ENCODE assay signal across 17 cellular contexts in the genomic region with DNA sequence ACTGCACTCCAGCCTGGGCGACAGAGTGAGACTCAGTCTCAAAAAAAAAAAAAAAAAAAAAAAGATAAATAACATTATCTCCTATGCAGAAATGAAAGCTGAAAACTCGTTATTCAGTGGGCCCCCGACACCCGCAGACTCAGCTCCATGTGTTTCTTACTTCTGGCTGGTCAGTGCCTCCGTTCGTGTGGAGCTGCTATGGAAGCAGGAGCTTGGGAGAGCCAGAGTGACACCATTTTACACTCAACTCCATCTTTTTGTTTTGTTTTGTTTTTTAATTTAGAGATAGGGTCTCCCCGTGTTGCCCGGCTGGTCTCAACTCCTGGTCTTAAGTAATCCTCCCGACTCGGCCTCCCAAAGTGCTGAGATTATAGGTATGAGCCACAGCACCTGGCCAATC. TPM values are rescaled to one million over a fixed set of nuclear protein-coding genes. Genes with fewer than 3 reads are reported as not detected.
A peak's percentile ranks its signal among the peaks of the same experiment; 100 is the strongest.
DNase-seq lines count a peak whose midpoint lies in the region; ATAC-seq and TF ChIP-seq lines count a peak whose summit lies in the region.
"Had no signal": no experiment of that assay in that cellular context is flagged by ENCODE, and none has a peak within 500 bp of the region (broad histone marks: within the 10 kb centered on the region; RNA-seq: fewer than 3 reads in every experiment).

No MANE protein-coding gene starts in this region.

- H3K27ac Mint-ChIP-seq in Calu3 (ENCODE audit: unreplicated experiment) (peak overlapping the region; percentile 60), HFFc6 (peak overlapping the region; percentile 67), endothelial cell (ENCODE audit: unreplicated experiment) (peak overlapping the region; percentile 78), progenitor cell of endocrine pancreas (peak overlapping the region; percentile 32)
- H3K27ac Mint-ChIP-seq: T-cell had no signal

- CTCF ChIA-PET in Calu3 (lab: Charles Lee) = interaction anchor here (0.7 kb wide), 1 partner anchor 14 kb away, joined by 3 read pairs; no protein-coding TSS in a partner anchor

- peaks cover 48% of the 10 kb centered on the region for H3K4me1 Mint-ChIP-seq in Calu3 (ENCODE audit: low read depth, unreplicated experiment)
- peaks cover 40% of the 10 kb centered on the region for H3K4me1 Mint-ChIP-seq in HFFc6 (ENCODE audit: low read depth)
- H3K4me1 Mint-ChIP-seq in endothelial cell (ENCODE audit: unreplicated experiment) = peaks cover 18% of the 10 kb centered on the region
- peaks cover 22% of the 10 kb centered on the region for H3K4me1 Mint-ChIP-seq in progenitor cell of endocrine pancreas (ENCODE audit: low read depth)

- H3K36me3 Mint-ChIP-seq in Calu3 (ENCODE audit: insufficient read depth, unreplicated experiment) (peaks cover 16% of the 10 kb centered on the region), HFFc6 (ENCODE audit: low read depth) (no peaks in the 10 kb centered on the region), endothelial cell (ENCODE audit: low read depth, unreplicated experiment) (no peaks in the 10 kb centered on the region), progenitor cell of endocrine pancreas (ENCODE audit: insufficient read depth) (no peaks in the 10 kb centered on the region)
- H3K36me3 Mint-ChIP-seq: T-cell had no signal

- H3K4me3 Mint-ChIP-seq in Calu3 (ENCODE audit: low read depth, unreplicated experiment) (no peak overlapping the region), HFFc6 (no peak overlapping the region), endothelial cell (ENCODE audit: unreplicated experiment) (no peak overlapping the region), progenitor cell of endocrine pancreas (ENCODE audit: low read depth) (no peak overlapping the region)
- H3K4me3 Mint-ChIP-seq: T-cell had no signal

- no TSS peak for BruUV-seq in Calu3 (replicated peaks; lab: Mats Ljungman, UMichigan)

- H3K27me3 Mint-ChIP-seq in Calu3 (ENCODE audit: unreplicated experiment) (no peaks in the 10 kb centered on the region), HFFc6 (ENCODE audit: insufficient read depth) (peaks cover 3% of the 10 kb centered on the region; the same call in 1 of the 2 replicates), endothelial cell (ENCODE audit: unreplicated experiment) (peaks cover 13% of the 10 kb centered on the region), progenitor cell of endocrine pancreas (no peaks in the 10 kb centered on the region)

- ATAC-seq in HG02571 (IDR thresholded peaks at IDR 0.05; ENCODE audit: unreplicated experiment) = no peak
- ATAC-seq: T-cell had no signal

- no peaks in the 10 kb centered on the region for H3K9me3 Mint-ChIP-seq in Calu3 (ENCODE audit: low read depth, unreplicated experiment)
- H3K9me3 Mint-ChIP-seq in HFFc6 = no peaks in the 10 kb centered on the region
- H3K9me3 Mint-ChIP-seq in endothelial cell (ENCODE audit: unreplicated experiment) = no peaks in the 10 kb centered on the region
- H3K9me3 Mint-ChIP-seq in progenitor cell of endocrine pancreas (ENCODE audit: low read depth) = peaks cover 3% of the 10 kb centered on the region
- H3K9me3 Mint-ChIP-seq: T-cell had no signal

- DNase-seq in Calu3 = no peak
- DNase-seq in HFFc6 = no peak
- DNase-seq in endothelial cell (ENCODE audit: low spot score) = no peak
- no peak for DNase-seq in progenitor cell of endocrine pancreas (ENCODE audit: low spot score, unreplicated experiment)
- no peak for DNase-seq in NCI-H748 treated with DMSO at 0.1 percent for 48 hours (lab: John Stamatoyannopoulos, UW)
- DNase-seq in SHP77 (lab: John Stamatoyannopoulos, UW) = no peak
- DNase-seq in NCI-H1436 (lab: John Stamatoyannopoulos, UW) = no peak
- DNase-seq: AML-193, DND-41, KG1, NCI-H1417, NCI-H187 treated with DMSO at 0.1 percent for 48 hours, NCI-H2227 treated with DMSO at 0.1 percent for 48 hours, NCI-H524 treated with DMSO at 0.1 percent for 48 hours, Right ventricle myocardium superior, T-cell had no signal

- TF ChIP-seq CTCF in Calu3 (IDR thresholded peaks at IDR 0.05; ENCODE audit: unreplicated experiment) (no peak), HFFc6 (IDR thresholded peaks at IDR 0.05) (no peak), endothelial cell (IDR thresholded peaks at IDR 0.05; ENCODE audit: unreplicated experiment) (no peak), progenitor cell of endocrine pancreas (IDR thresholded peaks at IDR 0.05; ENCODE audit: unreplicated experiment) (no peak)

- intact Hi-C loops in Calu3 (cut with micrococcal nuclease; ENCODE audit: unreplicated experiment) = no loop called here

RNA-seq across cellular contexts. Expression of a gene that starts 13.3 kb away (rescaled TPM):
- total RNA-seq in Calu3 (2022) = 25.1 and 32.3 TPM in 2 replicates
- not detected for total RNA-seq in HFFc6 (2021; fragmentation: NEBNext Ultra II Directional; extraction: Animal tissue kit (Norgen Biotek cat#: 25700))
- 1.9 TPM for total RNA-seq in endothelial cell (ENCODE audit: unreplicated experiment)
- 40.5 and 44.0 TPM in 2 replicates for total RNA-seq in progenitor cell of endocrine pancreas

RNA-seq across cellular contexts. Expression of a gene that starts 44.7 kb away (rescaled TPM):
- total RNA-seq in Calu3 (2022) = 76.7 and 79.3 TPM in 2 replicates
- total RNA-seq in HFFc6 (2021; fragmentation: NEBNext Ultra II Directional; extraction: Animal tissue kit (Norgen Biotek cat#: 25700)) = 100 to 1,000 TPM; 105 to 122 (median 112) TPM
- total RNA-seq in endothelial cell (ENCODE audit: unreplicated experiment) = 125 TPM
- total RNA-seq in progenitor cell of endocrine pancreas = 67.5 and 68.8 TPM in 2 replicates
